ENCODE assay signal across 21 cellular contexts in the genomic region with DNA sequence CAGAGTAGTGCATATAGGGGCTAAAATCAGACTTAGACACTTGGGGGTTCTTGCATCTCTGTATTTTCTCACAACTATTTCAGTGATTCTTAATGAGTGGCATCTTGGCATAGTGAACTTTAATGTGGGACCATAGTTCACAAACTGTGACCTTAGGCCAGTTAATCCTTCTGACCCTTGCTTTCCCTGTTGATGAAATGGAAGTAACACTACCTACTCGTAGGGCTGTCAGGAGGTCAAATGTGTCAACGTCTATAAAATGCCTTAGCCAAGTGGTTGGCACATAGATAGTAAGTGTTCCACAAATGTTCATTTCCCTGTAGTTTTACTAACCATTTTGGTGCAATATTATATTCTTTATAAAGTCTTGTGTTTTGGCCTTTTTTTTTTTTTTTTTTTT. TPM values are rescaled to one million over a fixed set of nuclear protein-coding genes. Genes with fewer than 3 reads are reported as not detected.
A peak's percentile ranks its signal among the peaks of the same experiment; 100 is the strongest.
DNase-seq lines count a peak whose midpoint lies in the region; ATAC-seq, FAIRE-seq and TF ChIP-seq lines count a peak whose summit lies in the region.
"Had no signal": no experiment of that assay in that cellular context is flagged by ENCODE, and none has a peak within 500 bp of the region (broad histone marks: within the 10 kb centered on the region; RNA-seq: fewer than 3 reads in every experiment).

No MANE protein-coding gene starts in this region.

- H3K27ac ChIP-seq in heart left ventricle (peak overlapping the region in 7 of 12 donors; percentile 1 to 36 (median 13)), HepG2 (ENCODE audit: extremely low read length, insufficient read depth, low read length) (no peak overlapping the region)
- H3K27ac ChIP-seq: SJSA1, testis had no signal

- CTCF ChIA-PET in HepG2 (lab: Yijun Ruan, JAX; ENCODE audit: low intra/inter-chr PET ratio, low total read pairs): no interaction called here
- CTCF ChIA-PET in Caco-2 (lab: Charles Lee): no interaction called here

- peaks cover 81% of the 10 kb centered on the region for H3K4me1 Mint-ChIP-seq in activated T-helper 1 cell treated with anti-CD3 and anti-CD28 coated beads, Interleukin-12 subunit alpha, Interleukin-12 subunit beta, Interleukin-2, Interleukin-4 antibody, amounts not matched to agents 30 ng/mL and 10 ng/mL and 1 ng/mL, durations not matched to agents 14 hours and 24 hours and 36 hours (ENCODE audit: low read depth)
- peaks cover 74% of the 10 kb centered on the region for H3K4me1 Mint-ChIP-seq in stimulated activated effector memory CD8-positive, alpha-beta T cell treated with anti-CD3 and anti-CD28 coated beads, Interleukin-12 subunit alpha, Interleukin-12 subunit beta, amount 100 ng/mL, for 72 hours
- peaks cover 12% of the 10 kb centered on the region for H3K4me1 Mint-ChIP-seq in Caco-2 (ENCODE audit: low read depth, unreplicated experiment)

- H3K9ac ChIP-seq in HepG2 (ENCODE audit: insufficient read depth, low read depth, low read length): no peak overlapping the region

- no peaks in the 10 kb centered on the region for H3K27me3 ChIP-seq in heart left ventricle
- no peaks in the 10 kb centered on the region for H3K27me3 ChIP-seq in HepG2 (ENCODE audit: control insufficient read depth in 1 of 2, insufficient read depth in 2 of 2, low read length in 2 of 2)
- no peaks in the 10 kb centered on the region for H3K27me3 ChIP-seq in Caco-2 (replicated peaks; ENCODE audit: control insufficient read depth, insufficient read depth, low read length)
- H3K27me3 ChIP-seq: gastroesophageal sphincter, SJSA1, testis had no signal

- BruUV-seq in HepG2 (replicated peaks; lab: Mats Ljungman, UMichigan) (no TSS peak), Caco-2 (replicated peaks; lab: Mats Ljungman, UMichigan) (no TSS peak)

- FAIRE-seq in HepG2 (lab: Jason Lieb, UNC): no peak
- FAIRE-seq: endothelial cell of umbilical vein had no signal

- H3K27me3 Mint-ChIP-seq in activated T-helper 1 cell treated with anti-CD3 and anti-CD28 coated beads, Interleukin-12 subunit alpha, Interleukin-12 subunit beta, Interleukin-2, Interleukin-4 antibody, amounts not matched to agents 30 ng/mL and 10 ng/mL and 1 ng/mL, durations not matched to agents 14 hours and 24 hours and 36 hours (ENCODE audit: insufficient read depth): no peaks in the 10 kb centered on the region
- H3K27me3 Mint-ChIP-seq in Caco-2 (ENCODE audit: insufficient read depth, unreplicated experiment): no peaks in the 10 kb centered on the region
- H3K27me3 Mint-ChIP-seq: activated CD4-positive, alpha-beta T cell treated with anti-CD3 and anti-CD28 coated beads, Interleukin-2, amount 10 ng/mL, durations not matched to agents 7 days and 5 days had no signal

- H3K4me2 ChIP-seq in HepG2 (ENCODE audit: low read depth, low read length): no peak overlapping the region

- H3K4me3 ChIP-seq in heart left ventricle (no peak overlapping the region), HepG2 (replicated peaks in 1 of 3; ENCODE audit: insufficient read depth in 1 of 3, low read depth in 2 of 3, low read length in 3 of 3) (no peak overlapping the region), Caco-2 (ENCODE audit: low read depth, low read length) (no peak overlapping the region)
- H3K4me3 ChIP-seq: gastroesophageal sphincter, SJSA1, testis had no signal

- TF ChIP-seq CTCF in heart left ventricle (IDR thresholded peaks at IDR 0.05) (no peak), HepG2 (CRISPR knock-in tag; IDR thresholded peaks at IDR 0.05) (no peak), Caco-2 (IDR thresholded peaks at IDR 0.05; ENCODE audit: insufficient read depth in 1 of 2, low read depth in 1 of 2, low read length in 1 of 2, severe bottlenecking in 1 of 2, unreplicated experiment in 1 of 2) (no peak)

- peaks cover 11 to 97% (median 84%) of the 10 kb centered on the region in 12 donors for H3K4me1 ChIP-seq in heart left ventricle
- H3K4me1 ChIP-seq in HepG2 (ENCODE audit: insufficient read depth, low read length): peaks cover 24% of the 10 kb centered on the region
- no peaks in the 10 kb centered on the region for H3K4me1 ChIP-seq in Caco-2

- no peak for TF ChIP-seq EP300 in HepG2 (IDR thresholded peaks at IDR 0.05; ENCODE audit: low read depth in 2 of 2, low read length in 2 of 2)
- TF ChIP-seq EP300 in HepG2 (CRISPR knock-in tag; IDR thresholded peaks at IDR 0.05; ENCODE audit: borderline replicate concordance): no peak

- peak overlapping the region; percentile 56 for H3K27ac Mint-ChIP-seq in activated T-helper 1 cell treated with anti-CD3 and anti-CD28 coated beads, Interleukin-12 subunit alpha, Interleukin-12 subunit beta, Interleukin-2, Interleukin-4 antibody, amounts not matched to agents 30 ng/mL and 10 ng/mL and 1 ng/mL, durations not matched to agents 14 hours and 24 hours and 36 hours
- peak overlapping the region; percentile 2 for H3K27ac Mint-ChIP-seq in stimulated activated effector memory CD8-positive, alpha-beta T cell treated with anti-CD3 and anti-CD28 coated beads, Interleukin-12 subunit alpha, Interleukin-12 subunit beta, amount 100 ng/mL, for 72 hours
- H3K27ac Mint-ChIP-seq in Caco-2 (ENCODE audit: unreplicated experiment): no peak overlapping the region
- H3K27ac Mint-ChIP-seq: activated CD4-positive, alpha-beta T cell treated with anti-CD3 and anti-CD28 coated beads, Interleukin-2, amount 10 ng/mL, durations not matched to agents 7 days and 5 days had no signal

- no peak overlapping the region for H3K4me3 Mint-ChIP-seq in activated T-helper 1 cell treated with anti-CD3 and anti-CD28 coated beads, Interleukin-12 subunit alpha, Interleukin-12 subunit beta, Interleukin-2, Interleukin-4 antibody, amounts not matched to agents 30 ng/mL and 10 ng/mL and 1 ng/mL, durations not matched to agents 14 hours and 24 hours and 36 hours
- H3K4me3 Mint-ChIP-seq in stimulated activated effector memory CD8-positive, alpha-beta T cell treated with anti-CD3 and anti-CD28 coated beads, Interleukin-12 subunit alpha, Interleukin-12 subunit beta, amount 100 ng/mL, for 72 hours: no peak overlapping the region
- no peak overlapping the region for H3K4me3 Mint-ChIP-seq in Caco-2 (ENCODE audit: unreplicated experiment)
- H3K4me3 Mint-ChIP-seq: activated CD4-positive, alpha-beta T cell treated with anti-CD3 and anti-CD28 coated beads, Interleukin-2, amount 10 ng/mL, durations not matched to agents 7 days and 5 days had no signal

- intact Hi-C loops in heart left ventricle (cut with DNase I): loop anchor here in 1 of 10 donors (5.0 kb wide), 1 partner anchor 44 kb away; no protein-coding TSS in a partner anchor
- intact Hi-C loops in left cardiac atrium (cut with DNase I): no loop called here
- intact Hi-C loops in activated T-helper 1 cell treated with anti-CD3 and anti-CD28 coated beads, Interleukin-12 subunit alpha, Interleukin-12 subunit beta, Interleukin-2, Interleukin-4 antibody, amounts not matched to agents 30 ng/mL and 10 ng/mL and 1 ng/mL, durations not matched to agents 14 hours and 24 hours and 36 hours (cut with micrococcal nuclease): no loop called here
- intact Hi-C loops in HepG2 (cut with micrococcal nuclease; ENCODE audit: unreplicated experiment): no loop called here
- intact Hi-C loops in Caco-2 (cut with micrococcal nuclease; ENCODE audit: unreplicated experiment): no loop called here

- no peak overlapping the region for H2AFZ ChIP-seq in HepG2 (ENCODE audit: low read length)

- peaks cover 8% of the 10 kb centered on the region for H3K36me3 Mint-ChIP-seq in activated T-helper 1 cell treated with anti-CD3 and anti-CD28 coated beads, Interleukin-12 subunit alpha, Interleukin-12 subunit beta, Interleukin-2, Interleukin-4 antibody, amounts not matched to agents 30 ng/mL and 10 ng/mL and 1 ng/mL, durations not matched to agents 14 hours and 24 hours and 36 hours (ENCODE audit: low read depth)
- peaks cover 14% of the 10 kb centered on the region for H3K36me3 Mint-ChIP-seq in stimulated activated effector memory CD8-positive, alpha-beta T cell treated with anti-CD3 and anti-CD28 coated beads, Interleukin-12 subunit alpha, Interleukin-12 subunit beta, amount 100 ng/mL, for 72 hours
- peaks cover 7% of the 10 kb centered on the region for H3K36me3 Mint-ChIP-seq in Caco-2 (ENCODE audit: insufficient read depth, unreplicated experiment)

- in situ Hi-C loops in HepG2 (cut with HindIII; ENCODE audit: extremely low pct_ligation_motif_present, low pct_unique_long_range_greater_than_20kb): no loop called here

- POLR2A ChIA-PET in HepG2 (lab: Yijun Ruan, JAX) (no interaction called here), Caco-2 (lab: Charles Lee) (no interaction called here)

- peaks cover 0 to 4% (median 0%) of the 10 kb centered on the region in 9 donors for H3K36me3 ChIP-seq in heart left ventricle
- no peaks in the 10 kb centered on the region; a peak in 1 of 5 replicates for H3K36me3 ChIP-seq in HepG2 (replicated peaks in 1 of 2; ENCODE audit: control insufficient read depth in 1 of 2, insufficient read depth in 2 of 2, low read length in 2 of 2)
- no peaks in the 10 kb centered on the region for H3K36me3 ChIP-seq in Caco-2 (ENCODE audit: control insufficient read depth, insufficient read depth, low read length)
- H3K36me3 ChIP-seq: gastroesophageal sphincter, SJSA1 had no signal

- DNase-seq in heart left ventricle: no peak
- DNase-seq in left cardiac atrium: no peak
- DNase-seq in activated T-helper 1 cell treated with anti-CD3 and anti-CD28 coated beads, Interleukin-12 subunit alpha, Interleukin-12 subunit beta, Interleukin-2, Interleukin-4 antibody, amounts not matched to agents 30 ng/mL and 10 ng/mL and 1 ng/mL, durations not matched to agents 14 hours and 24 hours and 36 hours (ENCODE audit: low spot score): no peak
- no peak for DNase-seq in HepG2 (ENCODE audit: low spot score)
- no peak for DNase-seq in stimulated activated effector memory CD8-positive, alpha-beta T cell treated with anti-CD3 and anti-CD28 coated beads, Interleukin-12 subunit alpha, Interleukin-12 subunit beta, amount 100 ng/mL, for 72 hours (ENCODE audit: low spot score in 2 of 2)
- no peak for DNase-seq in GM03348 (ENCODE audit: low spot score)
- no peak for DNase-seq in Caco-2
- DNase-seq in NCI-H1436 (lab: John Stamatoyannopoulos, UW): no peak
- DNase-seq: activated CD4-positive, alpha-beta T cell treated with anti-CD3 and anti-CD28 coated beads, Interleukin-2, amount 10 ng/mL, durations not matched to agents 7 days and 5 days; activated T-cell treated with anti-CD3 and anti-CD28 coated beads, Interleukin-2, amount 50 U/mL, for 72 hours; amygdala; GDM1; H7; mesenchymal stem cell; NCI-H1417 treated with DMSO at 0.1 percent for 48 hours; NCI-H2227 treated with DMSO at 0.1 percent for 48 hours; NK-92 treated with Interleukin-12 subunit alpha and Interleukin-12 subunit beta, amount 100 ng/mL, for 24 hours; testis had no signal

- no peak for ATAC-seq in heart left ventricle
- ATAC-seq in left cardiac atrium: no peak
- no peak for ATAC-seq in HepG2
- no peak for ATAC-seq in stimulated activated effector memory CD8-positive, alpha-beta T cell treated with anti-CD3 and anti-CD28 coated beads, Interleukin-12 subunit alpha, Interleukin-12 subunit beta, amount 100 ng/mL, for 72 hours
- ATAC-seq: gastroesophageal sphincter had no signal

- H3K9me3 Mint-ChIP-seq in activated T-helper 1 cell treated with anti-CD3 and anti-CD28 coated beads, Interleukin-12 subunit alpha, Interleukin-12 subunit beta, Interleukin-2, Interleukin-4 antibody, amounts not matched to agents 30 ng/mL and 10 ng/mL and 1 ng/mL, durations not matched to agents 14 hours and 24 hours and 36 hours: no peaks in the 10 kb centered on the region
- no peaks in the 10 kb centered on the region for H3K9me3 Mint-ChIP-seq in stimulated activated effector memory CD8-positive, alpha-beta T cell treated with anti-CD3 and anti-CD28 coated beads, Interleukin-12 subunit alpha, Interleukin-12 subunit beta, amount 100 ng/mL, for 72 hours
- no peaks in the 10 kb centered on the region for H3K9me3 Mint-ChIP-seq in Caco-2 (ENCODE audit: unreplicated experiment)
- H3K9me3 Mint-ChIP-seq: activated CD4-positive, alpha-beta T cell treated with anti-CD3 and anti-CD28 coated beads, Interleukin-2, amount 10 ng/mL, durations not matched to agents 7 days and 5 days; activated T-cell treated with anti-CD3 and anti-CD28 coated beads, Interleukin-2, amount 50 U/mL, for 72 hours had no signal

- H4K20me1 ChIP-seq in HepG2 (ENCODE audit: insufficient read depth, low read length): peaks cover 48% of the 10 kb centered on the region

- H3K79me2 ChIP-seq in HepG2 (ENCODE audit: insufficient read depth, low read length): peaks cover 97% of the 10 kb centered on the region

- 29 to 41% (median 32%) methylated on average over 2 of the region's 2 CpGs for WGBS in heart left ventricle, 4 donors
- WGBS in HepG2 (ENCODE audit: low lambda C conversion rate): 66% methylated on average over 2 of the region's 2 CpGs

- TF ChIP-seq POLR2A in heart left ventricle (IDR thresholded peaks at IDR 0.05): no peak
- TF ChIP-seq POLR2A in HepG2 (IDR thresholded peaks at IDR 0.05; ENCODE audit: insufficient read depth in 1 of 2, low read depth in 2 of 2, low read length in 2 of 2): no peak

- TF ChIP-seq RAD21 in HepG2 (CRISPR knock-in tag; IDR thresholded peaks at IDR 0.05): no peak

- H3K9me3 ChIP-seq in heart left ventricle (no peaks in the 10 kb centered on the region), HepG2 (ENCODE audit: low read length) (no peaks in the 10 kb centered on the region), Caco-2 (0 out of 2 replicates have a peak, but pooled peaks cover 3% of the 10 kb centered on the region)
- H3K9me3 ChIP-seq: gastroesophageal sphincter, SJSA1, testis had no signal

RNA-seq across cellular contexts. Expression of gene DYRK1A, which starts 49.4 kb away (rescaled TPM):
- total RNA-seq in heart left ventricle: 10 to 100 TPM; 59.3 to 96.6 (median 72.1) TPM
- polyA plus RNA-seq in heart left ventricle: 10 to 100 TPM; 24.5 to 35.9 TPM
- total RNA-seq in left cardiac atrium: 10 to 100 TPM; 53.0 to 68.3 TPM
- total RNA-seq in activated T-helper 1 cell treated with anti-CD3 and anti-CD28 coated beads, Interleukin-12 subunit alpha, Interleukin-12 subunit beta, Interleukin-2, Interleukin-4 antibody, amounts not matched to agents 30 ng/mL and 10 ng/mL and 1 ng/mL, durations not matched to agents 14 hours and 24 hours and 36 hours: 66.5 and 68.1 TPM in 2 replicates
- 32.7 and 34.2 TPM in 2 replicates for total RNA-seq in HepG2 (2016; rRNA removed; fragmentation: Illumina TruSeq; extraction: Trizol)
- total RNA-seq in HepG2 (2016; cell fraction: cytosol; rRNA removed; fragmentation: Illumina TruSeq; extraction: Trizol; ENCODE audit: low read depth): 19.1 and 19.6 TPM in 2 replicates
- 30.4 and 33.9 TPM in 2 replicates for total RNA-seq in HepG2 (2016; cell fraction: insoluble cytoplasmic fraction; rRNA removed; fragmentation: Illumina TruSeq; extraction: Trizol)
- 15.6 and 16.1 TPM in 2 replicates for total RNA-seq in HepG2 (2016; cell fraction: membrane; rRNA removed; fragmentation: Illumina TruSeq; extraction: Trizol)
- total RNA-seq in HepG2 (2016; cell fraction: nucleus; rRNA removed; fragmentation: Illumina TruSeq; extraction: Trizol): 54.9 and 62.8 TPM in 2 replicates
- 24.6 and 28.2 TPM in 2 replicates for polyA plus RNA-seq in HepG2 (2011; rRNA removed)
- polyA plus RNA-seq in HepG2 (2011; cell fraction: cytosol; rRNA removed): 14.9 and 16.4 TPM in 2 replicates
- polyA plus RNA-seq in HepG2 (2011; cell fraction: nucleus; rRNA removed): 31.7 and 39.9 TPM in 2 replicates
- polyA plus RNA-seq in HepG2 (2012): 10.1 and 12.5 TPM in 2 replicates
- polyA plus RNA-seq in HepG2 (2016; cell fraction: cytosol; fragmentation: Illumina TruSeq; extraction: Trizol; ENCODE audit: low read depth): 0.50 and 0.67 TPM in 2 replicates
- polyA plus RNA-seq in HepG2 (2016; cell fraction: insoluble cytoplasmic fraction; fragmentation: Illumina TruSeq; extraction: Trizol; ENCODE audit: low read depth): 16.1 and 18.0 TPM in 2 replicates
- polyA plus RNA-seq in HepG2 (2016; cell fraction: membrane; fragmentation: Illumina TruSeq; extraction: Trizol; ENCODE audit: low read depth): 2.9 and 3.0 TPM in 2 replicates
- polyA plus RNA-seq in HepG2 (2016; cell fraction: nucleus; fragmentation: Illumina TruSeq; extraction: Trizol; ENCODE audit: insufficient read depth, low read depth): 25.5 and 28.0 TPM in 2 replicates
- polyA minus RNA-seq in HepG2 (2011; rRNA and poly(A)+ RNA removed; ENCODE audit: low replicate concordance): 128 and 208 TPM in 2 replicates
- polyA minus RNA-seq in HepG2 (2011; cell fraction: cytosol; rRNA and poly(A)+ RNA removed): 25.3 and 30.3 TPM in 2 replicates
- 132 and 133 TPM in 2 replicates for polyA minus RNA-seq in HepG2 (2011; cell fraction: nucleus; rRNA and poly(A)+ RNA removed)
- 50.9 and 51.5 TPM in 2 replicates for total RNA-seq in Caco-2 (2022)
